Comparison of ENCODE assay signal across 1 cellular context in genomic region chr1:87673748-87674147, GRCh38.
TF ChIP-seq lines count a peak whose summit lies in the region.

No MANE protein-coding gene starts in this region.

TF ChIP-seq in GM23338, 12 proteins besides CTCF, POLR2A, EP300 and RAD21 (continued from another document):
- TF ChIP-seq ZNF462 (CRISPR knock-in tag; IDR thresholded peaks at IDR 0.05) (no peak), ZNF114 (CRISPR knock-in tag; IDR thresholded peaks at IDR 0.05) (no peak)
TF ChIP-seq in GM23338: peak in this region for 0.
